Comparison of ENCODE assay signal across 8 cellular contexts in the genomic region with DNA sequence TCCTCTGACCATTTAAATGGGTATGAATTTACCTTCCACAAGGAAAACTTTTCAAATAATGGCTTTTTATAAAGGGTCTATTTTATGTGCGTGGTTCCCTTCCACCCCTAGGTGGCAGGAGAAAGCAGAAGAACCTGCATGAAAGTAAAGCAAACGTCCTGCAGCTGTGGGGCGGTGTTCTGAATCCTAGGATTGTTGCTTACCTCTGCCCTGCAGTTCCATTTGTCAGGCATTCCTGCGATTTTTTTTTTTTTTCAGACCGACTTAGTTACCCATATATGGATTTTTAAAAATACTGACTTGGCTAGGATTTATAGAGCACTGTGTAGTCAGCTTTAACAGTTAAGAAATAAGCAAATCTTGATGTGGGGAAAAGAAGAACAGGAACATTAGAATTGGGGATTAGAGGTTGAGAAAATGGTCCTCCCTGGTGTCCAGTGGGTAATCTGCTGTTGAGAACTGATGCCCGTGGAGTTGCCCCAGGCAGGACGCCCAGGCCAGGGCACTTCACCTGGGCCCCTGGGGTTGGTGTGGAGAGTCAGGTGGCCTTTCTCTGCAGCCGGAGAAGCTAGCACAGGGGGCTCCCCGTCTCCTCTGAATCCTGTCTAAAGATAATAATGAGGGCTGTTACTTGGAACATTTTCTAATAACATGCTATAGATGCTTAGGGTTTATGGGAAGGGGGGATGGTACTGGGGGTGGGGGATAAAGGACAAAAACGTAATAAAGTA. TPM values are rescaled to one million over a fixed set of nuclear protein-coding genes. Genes with fewer than 3 reads are reported as not detected.
A peak's percentile ranks its signal among the peaks of the same experiment; 100 is the strongest.
DNase-seq lines count a peak whose midpoint lies in the region; ATAC-seq and TF ChIP-seq lines count a peak whose summit lies in the region.

No MANE protein-coding gene starts in this region.

- H3K4me3 ChIP-seq in CD4-positive, CD25-positive, alpha-beta regulatory T cell (ENCODE audit: low read depth, low read length): peak overlapping the region; percentile 5
- no peak overlapping the region for H3K4me3 ChIP-seq in WERI-Rb-1 (ENCODE audit: low read depth, low read length)

- H3K9me3 ChIP-seq in CD4-positive, CD25-positive, alpha-beta regulatory T cell (ENCODE audit: control insufficient read depth in 2 of 2, low read length in 2 of 2): no peaks in the 10 kb centered on the region
- H3K9me3 ChIP-seq in WERI-Rb-1 (ENCODE audit: severe bottlenecking): no peaks in the 10 kb centered on the region

- H3K4me1 Mint-ChIP-seq in CD4-positive, CD25-positive, alpha-beta regulatory T cell: peaks cover 26 to 66% (median 51%) of the 10 kb centered on the region in 4 donors
- H3K4me1 Mint-ChIP-seq in memory B cell: peaks cover 38% of the 10 kb centered on the region

- no peaks in the 10 kb centered on the region for H3K9me3 Mint-ChIP-seq in CD4-positive, CD25-positive, alpha-beta regulatory T cell
- H3K9me3 Mint-ChIP-seq in memory B cell: no peaks in the 10 kb centered on the region

- H3K27ac ChIP-seq in CD4-positive, CD25-positive, alpha-beta regulatory T cell (ENCODE audit: insufficient read depth, low read length, poor library complexity, severe bottlenecking): peak overlapping the region; percentile 48
- no peak overlapping the region for H3K27ac ChIP-seq in WERI-Rb-1

- ATAC-seq in CD4-positive, CD25-positive, alpha-beta regulatory T cell (ENCODE audit: low read depth in 2 of 2): peak in 1 of 2 donors; percentile 52
- ATAC-seq in GM19463 (IDR thresholded peaks at IDR 0.05; ENCODE audit: unreplicated experiment) (peak; percentile 55), memory B cell (ENCODE audit: low read depth) (peak; percentile 66), GM18861 (IDR thresholded peaks at IDR 0.05; ENCODE audit: unreplicated experiment) (no peak)

- peak overlapping the region in 2 of 3 donors; percentile 34 to 82 for H3K27ac Mint-ChIP-seq in CD4-positive, CD25-positive, alpha-beta regulatory T cell
- H3K27ac Mint-ChIP-seq in memory B cell: no peak overlapping the region

- H3K36me3 Mint-ChIP-seq in CD4-positive, CD25-positive, alpha-beta regulatory T cell: peaks cover 14% of the 10 kb centered on the region
- peaks cover 2% of the 10 kb centered on the region for H3K36me3 Mint-ChIP-seq in memory B cell

- H3K27me3 ChIP-seq in CD4-positive, CD25-positive, alpha-beta regulatory T cell (ENCODE audit: control insufficient read depth, insufficient read depth, low read length): no peaks in the 10 kb centered on the region
- no peaks in the 10 kb centered on the region for H3K27me3 ChIP-seq in WERI-Rb-1 (ENCODE audit: insufficient read depth, low read depth, severe bottlenecking)

- TF ChIP-seq CTCF in WERI-Rb-1 (IDR thresholded peaks at IDR 0.05; ENCODE audit: low read depth, low read length): peak; percentile 54

- H3K27me3 Mint-ChIP-seq in CD4-positive, CD25-positive, alpha-beta regulatory T cell: no peaks in the 10 kb centered on the region
- H3K27me3 Mint-ChIP-seq in memory B cell: no peaks in the 10 kb centered on the region

- peaks cover 43% of the 10 kb centered on the region for H3K4me1 ChIP-seq in CD4-positive, CD25-positive, alpha-beta regulatory T cell (ENCODE audit: control insufficient read depth, insufficient read depth, low read length, poor library complexity, severe bottlenecking)

- peaks cover 33% of the 10 kb centered on the region for H3K36me3 ChIP-seq in CD4-positive, CD25-positive, alpha-beta regulatory T cell (ENCODE audit: control insufficient read depth, insufficient read depth, low read length)
- H3K36me3 ChIP-seq in WERI-Rb-1: peaks cover 13% of the 10 kb centered on the region; the same call in 1 of the 2 replicates

- H3K4me3 Mint-ChIP-seq in CD4-positive, CD25-positive, alpha-beta regulatory T cell: peak overlapping the region in 1 of 4 donors; percentile 80
- H3K4me3 Mint-ChIP-seq in memory B cell: no peak overlapping the region

- peak; percentile 30 to 74 (median 60) for DNase-seq in CD4-positive, CD25-positive, alpha-beta regulatory T cell
- DNase-seq in NCI-H1092 treated with DMSO at 0.1 percent for 48 hours (lab: John Stamatoyannopoulos, UW) (peak; percentile 0), WERI-Rb-1 (peak; percentile 34), memory B cell (ENCODE audit: low spot score in 2 of 2) (peak; percentile 37 to 44)
- peak; percentile 41 for DNase-seq in effector CD4-positive, alpha-beta T cell
- DNase-seq in stimulated activated CD8-positive, alpha-beta memory T cell treated with anti-CD3 and anti-CD28 coated beads, Interleukin-4, amount 100 ng/mL, for 1 hour (ENCODE audit: low read depth in 2 of 2, low spot score in 1 of 2): peak; percentile 5 to 18

RNA-seq across cellular contexts. Expression of gene LTC4S, which starts 30.4 kb away (rescaled TPM):
- 2.8 TPM for total RNA-seq in CD4-positive, CD25-positive, alpha-beta regulatory T cell
- polyA plus RNA-seq in CD4-positive, CD25-positive, alpha-beta regulatory T cell: 1 to 10 TPM in 2 of 4 donors, under 1 TPM in 2; 0.48 to 4.3 (median 1.3) TPM

RNA-seq across cellular contexts. Expression of gene MAML1, which starts 30.8 kb away (rescaled TPM):
- total RNA-seq in CD4-positive, CD25-positive, alpha-beta regulatory T cell: 39.5 TPM
- 1 to 10 TPM; 2.8 to 4.9 (median 3.8) TPM for polyA plus RNA-seq in CD4-positive, CD25-positive, alpha-beta regulatory T cell

RNA-seq across cellular contexts. Expression of gene MGAT4B, which starts 43.3 kb away (rescaled TPM):
- total RNA-seq in CD4-positive, CD25-positive, alpha-beta regulatory T cell: 134 TPM
- polyA plus RNA-seq in CD4-positive, CD25-positive, alpha-beta regulatory T cell: 10 to 100 TPM; 11.9 to 18.0 (median 13.8) TPM

RNA-seq across cellular contexts. Expression of gene SQSTM1, which starts 57.3 kb away (rescaled TPM):
- 615 TPM for total RNA-seq in CD4-positive, CD25-positive, alpha-beta regulatory T cell
- 100 to 1,000 TPM; 219 to 283 (median 237) TPM for polyA plus RNA-seq in CD4-positive, CD25-positive, alpha-beta regulatory T cell

Comparison
In these comparisons a context has a peak if more than half of its experiments do, and no peak if none do; other contexts are left out.
1. DNase-seq: peak in every context shown above with its lines; median percentile 60 in CD4-positive, CD25-positive, alpha-beta regulatory T cell; 41 in effector CD4-positive, alpha-beta T cell; 40 in memory B cell; 34 in WERI-Rb-1; 12 in stimulated activated CD8-positive, alpha-beta memory T cell treated with anti-CD3 and anti-CD28 coated beads, Interleukin-4, amount 100 ng/mL, for 1 hour; 0 in NCI-H1092 treated with DMSO at 0.1 percent for 48 hours.